Comparison of ENCODE assay signal across 1 cellular context in genomic region chr16:10625595-10626357, GRCh38.
TF ChIP-seq lines count a peak whose summit lies in the region.

No MANE protein-coding gene starts in this region.

TF ChIP-seq in K562, 482 proteins besides CTCF, POLR2A, EP300 and RAD21 (continues in another document):
- TF ChIP-seq MGA (IDR thresholded peaks at IDR 0.05), result no peak
- no peak for TF ChIP-seq ZNF274 (IDR thresholded peaks at IDR 0.05; ENCODE audit: borderline replicate concordance, low read depth, low read length)
- TF ChIP-seq TCF7L2 (IDR thresholded peaks at IDR 0.05; ENCODE audit: low read depth, low read length), result no peak
- no peak for TF ChIP-seq NONO (IDR thresholded peaks at IDR 0.05; ENCODE audit: low read depth in 2 of 2, low read length in 1 of 2)
- TF ChIP-seq ZNF133 (CRISPR knock-in tag; IDR thresholded peaks at IDR 0.05), result no peak
- no peak for TF ChIP-seq TAL1 (IDR thresholded peaks at IDR 0.05)
- TF ChIP-seq E2F5 (CRISPR knock-in tag; IDR thresholded peaks at IDR 0.05), result no peak
- TF ChIP-seq MAFK (IDR thresholded peaks at IDR 0.05; ENCODE audit: low read length), result peak; percentile 92
- TF ChIP-seq ZNF707 (CRISPR knock-in tag; conservative IDR thresholded peaks at IDR 0.05), result no peak
- TF ChIP-seq ARID3B (CRISPR knock-in tag; IDR thresholded peaks at IDR 0.05; ENCODE audit: borderline replicate concordance), result no peak
- no peak for TF ChIP-seq THRA (IDR thresholded peaks at IDR 0.05)
- peak; percentile 92 for TF ChIP-seq C11orf30 (IDR thresholded peaks at IDR 0.05; ENCODE audit: low read depth)
- no peak for TF ChIP-seq ZNF280B (CRISPR knock-in tag; IDR thresholded peaks at IDR 0.05)
- TF ChIP-seq MAFG (tag; conservative IDR thresholded peaks at IDR 0.05), result peak; percentile 97
- TF ChIP-seq FOXA1 (IDR thresholded peaks at IDR 0.05; ENCODE audit: borderline replicate concordance), result 0 out of 2 replicates have a peak, but pooled peaks have one; percentile 30
- no peak for TF ChIP-seq CHD4 (IDR thresholded peaks at IDR 0.05; ENCODE audit: insufficient read depth, insufficient replicate concordance, low read depth, low read length, poor library complexity, severe bottlenecking)
- no peak for TF ChIP-seq SRSF7 (optimal IDR thresholded peaks at IDR 0.05; ENCODE audit: low read depth, low read length)
- TF ChIP-seq L3MBTL2 (IDR thresholded peaks at IDR 0.05), result no peak
- TF ChIP-seq UBTF (IDR thresholded peaks at IDR 0.05; ENCODE audit: borderline replicate concordance in 1 of 2, low read depth in 2 of 2, low read length in 2 of 2), result no peak
- no peak for TF ChIP-seq MITF (IDR thresholded peaks at IDR 0.05)
- no peak for TF ChIP-seq ZNF41 (CRISPR knock-in tag; conservative IDR thresholded peaks at IDR 0.05)
- no peak for TF ChIP-seq ZNF551 (CRISPR knock-in tag; IDR thresholded peaks at IDR 0.05)
- TF ChIP-seq ZEB2 (IDR thresholded peaks at IDR 0.05), result no peak
- no peak for TF ChIP-seq PCBP2 (IDR thresholded peaks at IDR 0.05; ENCODE audit: low read depth, low read length, poor library complexity, severe bottlenecking)
- TF ChIP-seq CEBPB (tag; IDR thresholded peaks at IDR 0.05), result peak; percentile 28; the same call in 1 of the 2 replicates
- no peak for TF ChIP-seq ELK1 (CRISPR knock-in tag; IDR thresholded peaks at IDR 0.05)
- TF ChIP-seq ZFP36 (IDR thresholded peaks at IDR 0.05; ENCODE audit: low read depth, low read length, partially characterized antibody), result no peak
- no peak for TF ChIP-seq IFI16 (CRISPR knock-in tag; IDR thresholded peaks at IDR 0.05)
- TF ChIP-seq SMARCE1 (IDR thresholded peaks at IDR 0.05), result no peak
- no peak for TF ChIP-seq EWSR1 (IDR thresholded peaks at IDR 0.05; ENCODE audit: borderline replicate concordance, low read depth, partially characterized antibody)
- TF ChIP-seq NFE2 (IDR thresholded peaks at IDR 0.05; ENCODE audit: low read depth), result peak; percentile 93
- TF ChIP-seq ZFPM2 (CRISPR knock-in tag; IDR thresholded peaks at IDR 0.05), result no peak
- no peak for TF ChIP-seq KDM2B (CRISPR knock-in tag; IDR thresholded peaks at IDR 0.05)
- no peak for TF ChIP-seq ILK (tag; IDR thresholded peaks at IDR 0.05; ENCODE audit: borderline replicate concordance, low read depth)
- TF ChIP-seq ZNF398 (CRISPR knock-in tag; IDR thresholded peaks at IDR 0.05), result no peak
- TF ChIP-seq ZNF695 (CRISPR knock-in tag; IDR thresholded peaks at IDR 0.05), result no peak
